In genomic region chr7:1459512-1459892, GRCh38 we compare ENCODE assay signal across 8 cellular contexts. TPM values are rescaled to one million over a fixed set of nuclear protein-coding genes. Genes with fewer than 3 reads are reported as not detected.
DNase-seq lines count a peak whose midpoint lies in the region; ATAC-seq and TF ChIP-seq lines count a peak whose summit lies in the region.

No MANE protein-coding gene starts in this region.

- peak; percentile 96 for ATAC-seq in GM19043 (IDR thresholded peaks at IDR 0.05; ENCODE audit: low read depth, unreplicated experiment)
- peak; percentile 91 for ATAC-seq in HG03342 (IDR thresholded peaks at IDR 0.05; ENCODE audit: unreplicated experiment)

- no peak for TF ChIP-seq CTCF in AG09309 (IDR thresholded peaks at IDR 0.05; ENCODE audit: control insufficient read depth, insufficient read depth, low read depth, low read length, missing control alignments)

- DNase-seq in AG09309 (ENCODE audit: low read depth) (peak; percentile 85), NCI-H345 (lab: John Stamatoyannopoulos, UW) (peak; percentile 99), cerebellum (ENCODE audit: low spot score) (peak; percentile 100), kidney glomerular epithelial cell (lab: John Stamatoyannopoulos, UW) (peak; percentile 94)
- peak; percentile 97 for DNase-seq in activated CD4-positive, alpha-beta T cell treated with anti-CD3 and anti-CD28 coated beads for 24 hours (ENCODE audit: low read depth in 2 of 2)
- peak; percentile 98 to 99 for DNase-seq in stimulated activated CD4-positive, alpha-beta T cell treated with anti-CD3 and anti-CD28 coated beads, Interleukin-15, amount 100 ng/mL, for 48 hours (ENCODE audit: low read depth in 2 of 2)

- H3K4me3 ChIP-seq in AG09309 (ENCODE audit: control insufficient read depth, low read depth, low read length): peak overlapping the region; percentile 92

RNA-seq across cellular contexts. Expression of gene MICALL2, which starts 0.2 kb away (rescaled TPM):
- total RNA-seq in cerebellum: 13.5 TPM

RNA-seq across cellular contexts. Expression of gene INTS1, which starts 44.7 kb away (rescaled TPM):
- total RNA-seq in cerebellum: 31.7 TPM

Comparison
In these comparisons a context has a peak if more than half of its experiments do, and no peak if none do; other contexts are left out.
1. Peak in every context shown above with its lines: DNase-seq, ATAC-seq and H3K4me3 ChIP-seq.